Comparison of ENCODE assay signal across 14 cellular contexts in the genomic region with DNA sequence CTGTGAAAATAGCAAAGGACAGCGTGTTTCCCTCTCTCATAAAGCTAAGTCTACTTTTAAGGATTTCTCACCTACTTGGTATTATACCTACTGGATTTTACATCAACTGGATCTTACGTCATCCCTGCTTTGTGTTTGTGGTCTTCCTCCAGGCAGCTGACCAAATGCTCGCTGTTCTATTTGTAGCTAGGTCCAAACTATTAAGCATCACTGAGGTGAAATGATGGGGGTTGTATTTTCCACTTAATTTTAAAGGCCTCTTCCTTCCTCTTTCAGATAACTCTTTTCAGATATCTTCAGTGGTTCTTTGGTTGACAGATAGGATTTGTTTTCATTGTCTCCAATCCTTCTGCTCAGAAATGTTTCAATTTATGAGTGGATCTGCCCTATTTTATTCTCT.
"Had no signal": no experiment of that assay in that cellular context is flagged by ENCODE, and none has a peak within 500 bp of the region (broad histone marks: within the 10 kb centered on the region; RNA-seq: fewer than 3 reads in every experiment).

No MANE protein-coding gene starts in this region.

- H3K36me3 ChIP-seq: ascending aorta, esophagus muscularis mucosa, tibial nerve, vagina had no signal

- H3K4me3 ChIP-seq: ascending aorta, dorsolateral prefrontal cortex, esophagus muscularis mucosa, tibial nerve, vagina had no signal

- H3K27me3 ChIP-seq: ascending aorta, dorsolateral prefrontal cortex, esophagus muscularis mucosa, tibial nerve, vagina had no signal

- H3K27ac ChIP-seq: ascending aorta, dorsolateral prefrontal cortex, esophagus muscularis mucosa, tibial nerve, vagina had no signal

- H3K9me3 ChIP-seq: ascending aorta, esophagus muscularis mucosa, tibial nerve, vagina had no signal

- H3K4me1 ChIP-seq: ascending aorta, vagina had no signal

- FAIRE-seq: bronchial epithelial cell, endometrium had no signal

- ATAC-seq: left cardiac atrium; naive thymus-derived CD4-positive, alpha-beta T cell; right cardiac atrium; stimulated activated effector memory CD8-positive, alpha-beta T cell treated with anti-CD3 and anti-CD28 coated beads, Interleukin-12 subunit alpha, Interleukin-12 subunit beta, amount 100 ng/mL, for 72 hours had no signal

- DNase-seq: activated CD4-positive, alpha-beta T cell treated with anti-CD3 and anti-CD28 coated beads for 4 hours; activated naive CD4-positive, alpha-beta T cell; dorsolateral prefrontal cortex; head of caudate nucleus; left cardiac atrium; naive thymus-derived CD4-positive, alpha-beta T cell; right cardiac atrium had no signal
